Comparison of ENCODE assay signal across 1 cellular context in the genomic region with DNA sequence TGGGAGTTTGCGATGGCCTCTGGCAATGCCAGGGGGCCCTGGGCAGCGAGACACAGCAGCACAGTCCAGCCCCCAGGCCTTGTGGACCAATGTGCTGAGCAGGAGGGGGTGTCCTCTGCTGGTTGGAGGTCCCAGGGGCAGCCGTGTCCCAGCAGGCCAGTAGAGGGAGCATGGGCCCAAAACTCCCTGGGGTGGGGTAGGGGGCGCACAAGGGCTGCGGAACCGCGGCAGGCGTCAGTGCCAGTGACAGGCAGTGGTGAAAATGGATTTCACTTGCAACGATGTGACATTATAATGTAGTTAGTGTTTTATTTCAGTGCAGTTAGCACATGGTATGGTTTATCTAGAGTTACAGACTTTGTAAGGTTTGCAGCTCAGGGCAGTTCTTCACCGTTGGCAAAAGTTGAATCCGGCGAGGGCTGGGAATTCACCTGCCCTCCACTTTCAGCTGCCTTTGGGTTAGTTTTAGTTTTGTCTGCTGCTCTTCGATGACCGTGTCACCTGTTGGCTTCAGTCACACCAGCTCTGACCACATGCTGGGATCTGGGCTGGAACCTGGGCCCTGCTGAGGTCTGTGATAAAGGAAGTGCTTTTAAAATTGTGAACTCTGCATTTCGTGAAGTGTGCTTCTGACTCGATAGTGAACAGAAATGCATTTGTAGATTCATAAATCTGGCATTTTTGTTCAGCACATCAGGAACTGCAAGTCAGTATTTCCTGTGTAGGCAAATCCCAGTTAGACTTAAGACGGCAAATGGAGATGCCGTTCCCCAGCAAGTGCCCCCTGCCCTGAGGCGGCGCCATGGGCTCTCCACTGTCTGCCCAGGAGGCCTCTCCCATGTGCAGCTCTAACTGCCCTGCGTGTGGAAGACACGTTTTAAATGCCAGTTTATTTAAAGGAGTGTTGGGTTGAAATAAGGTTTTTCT.
TF ChIP-seq lines count a peak whose summit lies in the region.

No MANE protein-coding gene starts in this region.

TF ChIP-seq in HepG2, 621 proteins besides CTCF, POLR2A, EP300 and RAD21 (continued from another document and continues in another):
- TF ChIP-seq, protein P1, sequence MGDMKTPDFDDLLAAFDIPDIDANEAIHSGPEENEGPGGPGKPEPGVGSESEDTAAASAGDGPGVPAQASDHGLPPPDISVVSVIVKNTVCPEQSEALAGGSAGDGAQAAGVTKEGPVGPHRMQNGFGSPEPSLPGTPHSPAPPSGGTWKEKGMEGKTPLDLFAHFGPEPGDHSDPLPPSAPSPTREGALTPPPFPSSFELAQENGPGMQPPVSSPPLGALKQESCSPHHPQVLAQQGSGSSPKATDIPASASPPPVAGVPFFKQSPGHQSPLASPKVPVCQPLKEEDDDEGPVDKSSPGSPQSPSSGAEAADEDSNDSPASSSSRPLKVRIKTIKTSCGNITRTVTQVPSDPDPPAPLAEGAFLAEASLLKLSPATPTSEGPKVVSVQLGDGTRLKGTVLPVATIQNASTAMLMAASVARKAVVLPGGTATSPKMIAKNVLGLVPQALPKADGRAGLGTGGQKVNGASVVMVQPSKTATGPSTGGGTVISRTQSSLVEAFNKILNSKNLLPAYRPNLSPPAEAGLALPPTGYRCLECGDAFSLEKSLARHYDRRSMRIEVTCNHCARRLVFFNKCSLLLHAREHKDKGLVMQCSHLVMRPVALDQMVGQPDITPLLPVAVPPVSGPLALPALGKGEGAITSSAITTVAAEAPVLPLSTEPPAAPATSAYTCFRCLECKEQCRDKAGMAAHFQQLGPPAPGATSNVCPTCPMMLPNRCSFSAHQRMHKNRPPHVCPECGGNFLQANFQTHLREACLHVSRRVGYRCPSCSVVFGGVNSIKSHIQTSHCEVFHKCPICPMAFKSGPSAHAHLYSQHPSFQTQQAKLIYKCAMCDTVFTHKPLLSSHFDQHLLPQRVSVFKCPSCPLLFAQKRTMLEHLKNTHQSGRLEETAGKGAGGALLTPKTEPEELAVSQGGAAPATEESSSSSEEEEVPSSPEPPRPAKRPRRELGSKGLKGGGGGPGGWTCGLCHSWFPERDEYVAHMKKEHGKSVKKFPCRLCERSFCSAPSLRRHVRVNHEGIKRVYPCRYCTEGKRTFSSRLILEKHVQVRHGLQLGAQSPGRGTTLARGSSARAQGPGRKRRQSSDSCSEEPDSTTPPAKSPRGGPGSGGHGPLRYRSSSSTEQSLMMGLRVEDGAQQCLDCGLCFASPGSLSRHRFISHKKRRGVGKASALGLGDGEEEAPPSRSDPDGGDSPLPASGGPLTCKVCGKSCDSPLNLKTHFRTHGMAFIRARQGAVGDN (CRISPR knock-in tag; IDR thresholded peaks at IDR 0.05), result peak; percentile 84
- TF ChIP-seq ATRX (CRISPR knock-in tag; IDR thresholded peaks at IDR 0.05; ENCODE audit: borderline replicate concordance), result no peak
- no peak; the same call in 1 of the 2 replicates for TF ChIP-seq PRMT3 (CRISPR knock-in tag; IDR thresholded peaks at IDR 0.05; ENCODE audit: borderline replicate concordance, low read depth)
- TF ChIP-seq, protein P2, sequence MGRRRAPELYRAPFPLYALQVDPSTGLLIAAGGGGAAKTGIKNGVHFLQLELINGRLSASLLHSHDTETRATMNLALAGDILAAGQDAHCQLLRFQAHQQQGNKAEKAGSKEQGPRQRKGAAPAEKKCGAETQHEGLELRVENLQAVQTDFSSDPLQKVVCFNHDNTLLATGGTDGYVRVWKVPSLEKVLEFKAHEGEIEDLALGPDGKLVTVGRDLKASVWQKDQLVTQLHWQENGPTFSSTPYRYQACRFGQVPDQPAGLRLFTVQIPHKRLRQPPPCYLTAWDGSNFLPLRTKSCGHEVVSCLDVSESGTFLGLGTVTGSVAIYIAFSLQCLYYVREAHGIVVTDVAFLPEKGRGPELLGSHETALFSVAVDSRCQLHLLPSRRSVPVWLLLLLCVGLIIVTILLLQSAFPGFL (CRISPR knock-in tag; IDR thresholded peaks at IDR 0.05), result no peak
- TF ChIP-seq, protein P3, sequence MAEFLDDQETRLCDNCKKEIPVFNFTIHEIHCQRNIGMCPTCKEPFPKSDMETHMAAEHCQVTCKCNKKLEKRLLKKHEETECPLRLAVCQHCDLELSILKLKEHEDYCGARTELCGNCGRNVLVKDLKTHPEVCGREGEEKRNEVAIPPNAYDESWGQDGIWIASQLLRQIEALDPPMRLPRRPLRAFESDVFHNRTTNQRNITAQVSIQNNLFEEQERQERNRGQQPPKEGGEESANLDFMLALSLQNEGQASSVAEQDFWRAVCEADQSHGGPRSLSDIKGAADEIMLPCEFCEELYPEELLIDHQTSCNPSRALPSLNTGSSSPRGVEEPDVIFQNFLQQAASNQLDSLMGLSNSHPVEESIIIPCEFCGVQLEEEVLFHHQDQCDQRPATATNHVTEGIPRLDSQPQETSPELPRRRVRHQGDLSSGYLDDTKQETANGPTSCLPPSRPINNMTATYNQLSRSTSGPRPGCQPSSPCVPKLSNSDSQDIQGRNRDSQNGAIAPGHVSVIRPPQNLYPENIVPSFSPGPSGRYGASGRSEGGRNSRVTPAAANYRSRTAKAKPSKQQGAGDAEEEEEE (CRISPR knock-in tag; IDR thresholded peaks at IDR 0.05; ENCODE audit: borderline replicate concordance), result no peak
- no peak for TF ChIP-seq GTF3A (CRISPR knock-in tag; conservative IDR thresholded peaks at IDR 0.05)
- no peak for TF ChIP-seq KLF9 (CRISPR knock-in tag; IDR thresholded peaks at IDR 0.05; ENCODE audit: low read depth)
- 0 out of 2 replicates have a peak, but pooled peaks have one; percentile 50 for TF ChIP-seq ZFP36L1 (CRISPR knock-in tag; IDR thresholded peaks at IDR 0.05)
- 0 out of 2 replicates have a peak, but pooled peaks have one; percentile 64 for TF ChIP-seq SMAD3 (CRISPR knock-in tag; IDR thresholded peaks at IDR 0.05)
- peak; percentile 83; the same call in 1 of the 2 replicates for TF ChIP-seq AHR (CRISPR knock-in tag; IDR thresholded peaks at IDR 0.05)
- no peak for TF ChIP-seq IRX3 (CRISPR knock-in tag; IDR thresholded peaks at IDR 0.05; ENCODE audit: borderline replicate concordance, low read depth)
- TF ChIP-seq HDAC6 (IDR thresholded peaks at IDR 0.05; ENCODE audit: low read depth, low read length), result no peak
- no peak for TF ChIP-seq ZFP41 (CRISPR knock-in tag; IDR thresholded peaks at IDR 0.05; ENCODE audit: borderline replicate concordance)
- TF ChIP-seq, protein P4, sequence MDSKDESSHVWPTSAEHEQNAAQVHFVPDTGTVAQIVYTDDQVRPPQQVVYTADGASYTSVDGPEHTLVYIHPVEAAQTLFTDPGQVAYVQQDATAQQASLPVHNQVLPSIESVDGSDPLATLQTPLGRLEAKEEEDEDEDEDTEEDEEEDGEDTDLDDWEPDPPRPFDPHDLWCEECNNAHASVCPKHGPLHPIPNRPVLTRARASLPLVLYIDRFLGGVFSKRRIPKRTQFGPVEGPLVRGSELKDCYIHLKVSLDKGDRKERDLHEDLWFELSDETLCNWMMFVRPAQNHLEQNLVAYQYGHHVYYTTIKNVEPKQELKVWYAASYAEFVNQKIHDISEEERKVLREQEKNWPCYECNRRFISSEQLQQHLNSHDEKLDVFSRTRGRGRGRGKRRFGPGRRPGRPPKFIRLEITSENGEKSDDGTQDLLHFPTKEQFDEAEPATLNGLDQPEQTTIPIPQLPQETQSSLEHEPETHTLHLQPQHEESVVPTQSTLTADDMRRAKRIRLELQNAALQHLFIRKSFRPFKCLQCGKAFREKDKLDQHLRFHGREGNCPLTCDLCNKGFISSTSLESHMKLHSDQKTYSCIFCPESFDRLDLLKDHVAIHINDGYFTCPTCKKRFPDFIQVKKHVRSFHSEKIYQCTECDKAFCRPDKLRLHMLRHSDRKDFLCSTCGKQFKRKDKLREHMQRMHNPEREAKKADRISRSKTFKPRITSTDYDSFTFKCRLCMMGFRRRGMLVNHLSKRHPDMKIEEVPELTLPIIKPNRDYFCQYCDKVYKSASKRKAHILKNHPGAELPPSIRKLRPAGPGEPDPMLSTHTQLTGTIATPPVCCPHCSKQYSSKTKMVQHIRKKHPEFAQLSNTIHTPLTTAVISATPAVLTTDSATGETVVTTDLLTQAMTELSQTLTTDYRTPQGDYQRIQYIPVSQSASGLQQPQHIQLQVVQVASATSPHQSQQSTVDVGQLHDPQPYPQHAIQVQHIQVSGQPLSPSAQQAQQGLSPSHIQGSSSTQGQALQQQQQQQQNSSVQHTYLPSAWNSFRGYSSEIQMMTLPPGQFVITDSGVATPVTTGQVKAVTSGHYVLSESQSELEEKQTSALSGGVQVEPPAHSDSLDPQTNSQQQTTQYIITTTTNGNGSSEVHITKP (CRISPR knock-in tag; IDR thresholded peaks at IDR 0.05; ENCODE audit: low read depth), result peak; percentile 45; the same call in 1 of the 2 replicates
- TF ChIP-seq ZNF343 (CRISPR knock-in tag; IDR thresholded peaks at IDR 0.05), result no peak
- TF ChIP-seq CAMTA2 (CRISPR knock-in tag; IDR thresholded peaks at IDR 0.05; ENCODE audit: borderline replicate concordance), result no peak
- TF ChIP-seq, protein P5, sequence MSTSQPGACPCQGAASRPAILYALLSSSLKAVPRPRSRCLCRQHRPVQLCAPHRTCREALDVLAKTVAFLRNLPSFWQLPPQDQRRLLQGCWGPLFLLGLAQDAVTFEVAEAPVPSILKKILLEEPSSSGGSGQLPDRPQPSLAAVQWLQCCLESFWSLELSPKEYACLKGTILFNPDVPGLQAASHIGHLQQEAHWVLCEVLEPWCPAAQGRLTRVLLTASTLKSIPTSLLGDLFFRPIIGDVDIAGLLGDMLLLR (CRISPR knock-in tag; IDR thresholded peaks at IDR 0.05), result peak; percentile 47; the same call in 1 of the 2 replicates
- TF ChIP-seq KLF15 (CRISPR knock-in tag; IDR thresholded peaks at IDR 0.05; ENCODE audit: borderline replicate concordance), result no peak
- TF ChIP-seq, protein P6, sequence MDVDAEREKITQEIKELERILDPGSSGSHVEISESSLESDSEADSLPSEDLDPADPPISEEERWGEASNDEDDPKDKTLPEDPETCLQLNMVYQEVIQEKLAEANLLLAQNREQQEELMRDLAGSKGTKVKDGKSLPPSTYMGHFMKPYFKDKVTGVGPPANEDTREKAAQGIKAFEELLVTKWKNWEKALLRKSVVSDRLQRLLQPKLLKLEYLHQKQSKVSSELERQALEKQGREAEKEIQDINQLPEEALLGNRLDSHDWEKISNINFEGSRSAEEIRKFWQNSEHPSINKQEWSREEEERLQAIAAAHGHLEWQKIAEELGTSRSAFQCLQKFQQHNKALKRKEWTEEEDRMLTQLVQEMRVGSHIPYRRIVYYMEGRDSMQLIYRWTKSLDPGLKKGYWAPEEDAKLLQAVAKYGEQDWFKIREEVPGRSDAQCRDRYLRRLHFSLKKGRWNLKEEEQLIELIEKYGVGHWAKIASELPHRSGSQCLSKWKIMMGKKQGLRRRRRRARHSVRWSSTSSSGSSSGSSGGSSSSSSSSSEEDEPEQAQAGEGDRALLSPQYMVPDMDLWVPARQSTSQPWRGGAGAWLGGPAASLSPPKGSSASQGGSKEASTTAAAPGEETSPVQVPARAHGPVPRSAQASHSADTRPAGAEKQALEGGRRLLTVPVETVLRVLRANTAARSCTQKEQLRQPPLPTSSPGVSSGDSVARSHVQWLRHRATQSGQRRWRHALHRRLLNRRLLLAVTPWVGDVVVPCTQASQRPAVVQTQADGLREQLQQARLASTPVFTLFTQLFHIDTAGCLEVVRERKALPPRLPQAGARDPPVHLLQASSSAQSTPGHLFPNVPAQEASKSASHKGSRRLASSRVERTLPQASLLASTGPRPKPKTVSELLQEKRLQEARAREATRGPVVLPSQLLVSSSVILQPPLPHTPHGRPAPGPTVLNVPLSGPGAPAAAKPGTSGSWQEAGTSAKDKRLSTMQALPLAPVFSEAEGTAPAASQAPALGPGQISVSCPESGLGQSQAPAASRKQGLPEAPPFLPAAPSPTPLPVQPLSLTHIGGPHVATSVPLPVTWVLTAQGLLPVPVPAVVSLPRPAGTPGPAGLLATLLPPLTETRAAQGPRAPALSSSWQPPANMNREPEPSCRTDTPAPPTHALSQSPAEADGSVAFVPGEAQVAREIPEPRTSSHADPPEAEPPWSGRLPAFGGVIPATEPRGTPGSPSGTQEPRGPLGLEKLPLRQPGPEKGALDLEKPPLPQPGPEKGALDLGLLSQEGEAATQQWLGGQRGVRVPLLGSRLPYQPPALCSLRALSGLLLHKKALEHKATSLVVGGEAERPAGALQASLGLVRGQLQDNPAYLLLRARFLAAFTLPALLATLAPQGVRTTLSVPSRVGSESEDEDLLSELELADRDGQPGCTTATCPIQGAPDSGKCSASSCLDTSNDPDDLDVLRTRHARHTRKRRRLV (CRISPR knock-in tag; IDR thresholded peaks at IDR 0.05), result no peak
- peak; percentile 30; the same call in 1 of the 2 replicates for TF ChIP-seq TBX3 (IDR thresholded peaks at IDR 0.05; ENCODE audit: borderline replicate concordance)
- peak; percentile 90; the same call in 1 of the 2 replicates for TF ChIP-seq ZNF788 (CRISPR knock-in tag; IDR thresholded peaks at IDR 0.05; ENCODE audit: borderline replicate concordance)
- peak; percentile 73; the same call in 1 of the 2 replicates for TF ChIP-seq KLF12 (CRISPR knock-in tag; IDR thresholded peaks at IDR 0.05; ENCODE audit: borderline replicate concordance)
- TF ChIP-seq, protein P7, sequence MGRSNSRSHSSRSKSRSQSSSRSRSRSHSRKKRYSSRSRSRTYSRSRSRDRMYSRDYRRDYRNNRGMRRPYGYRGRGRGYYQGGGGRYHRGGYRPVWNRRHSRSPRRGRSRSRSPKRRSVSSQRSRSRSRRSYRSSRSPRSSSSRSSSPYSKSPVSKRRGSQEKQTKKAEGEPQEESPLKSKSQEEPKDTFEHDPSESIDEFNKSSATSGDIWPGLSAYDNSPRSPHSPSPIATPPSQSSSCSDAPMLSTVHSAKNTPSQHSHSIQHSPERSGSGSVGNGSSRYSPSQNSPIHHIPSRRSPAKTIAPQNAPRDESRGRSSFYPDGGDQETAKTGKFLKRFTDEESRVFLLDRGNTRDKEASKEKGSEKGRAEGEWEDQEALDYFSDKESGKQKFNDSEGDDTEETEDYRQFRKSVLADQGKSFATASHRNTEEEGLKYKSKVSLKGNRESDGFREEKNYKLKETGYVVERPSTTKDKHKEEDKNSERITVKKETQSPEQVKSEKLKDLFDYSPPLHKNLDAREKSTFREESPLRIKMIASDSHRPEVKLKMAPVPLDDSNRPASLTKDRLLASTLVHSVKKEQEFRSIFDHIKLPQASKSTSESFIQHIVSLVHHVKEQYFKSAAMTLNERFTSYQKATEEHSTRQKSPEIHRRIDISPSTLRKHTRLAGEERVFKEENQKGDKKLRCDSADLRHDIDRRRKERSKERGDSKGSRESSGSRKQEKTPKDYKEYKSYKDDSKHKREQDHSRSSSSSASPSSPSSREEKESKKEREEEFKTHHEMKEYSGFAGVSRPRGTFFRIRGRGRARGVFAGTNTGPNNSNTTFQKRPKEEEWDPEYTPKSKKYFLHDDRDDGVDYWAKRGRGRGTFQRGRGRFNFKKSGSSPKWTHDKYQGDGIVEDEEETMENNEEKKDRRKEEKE (IDR thresholded peaks at IDR 0.05), result no peak
- peak; percentile 81 for TF ChIP-seq MIXL1 (CRISPR knock-in tag; IDR thresholded peaks at IDR 0.05)
- TF ChIP-seq, protein P8, sequence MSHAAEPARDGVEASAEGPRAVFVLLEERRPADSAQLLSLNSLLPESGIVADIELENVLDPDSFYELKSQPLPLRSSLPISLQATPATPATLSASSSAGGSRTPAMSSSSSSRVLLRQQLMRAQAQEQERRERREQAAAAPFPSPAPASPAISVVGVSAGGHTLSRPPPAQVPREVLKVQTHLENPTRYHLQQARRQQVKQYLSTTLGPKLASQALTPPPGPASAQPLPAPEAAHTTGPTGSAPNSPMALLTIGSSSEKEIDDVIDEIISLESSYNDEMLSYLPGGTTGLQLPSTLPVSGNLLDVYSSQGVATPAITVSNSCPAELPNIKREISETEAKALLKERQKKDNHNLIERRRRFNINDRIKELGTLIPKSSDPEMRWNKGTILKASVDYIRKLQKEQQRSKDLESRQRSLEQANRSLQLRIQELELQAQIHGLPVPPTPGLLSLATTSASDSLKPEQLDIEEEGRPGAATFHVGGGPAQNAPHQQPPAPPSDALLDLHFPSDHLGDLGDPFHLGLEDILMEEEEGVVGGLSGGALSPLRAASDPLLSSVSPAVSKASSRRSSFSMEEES (CRISPR knock-in tag; IDR thresholded peaks at IDR 0.05), result no peak
